In the genomic region with DNA sequence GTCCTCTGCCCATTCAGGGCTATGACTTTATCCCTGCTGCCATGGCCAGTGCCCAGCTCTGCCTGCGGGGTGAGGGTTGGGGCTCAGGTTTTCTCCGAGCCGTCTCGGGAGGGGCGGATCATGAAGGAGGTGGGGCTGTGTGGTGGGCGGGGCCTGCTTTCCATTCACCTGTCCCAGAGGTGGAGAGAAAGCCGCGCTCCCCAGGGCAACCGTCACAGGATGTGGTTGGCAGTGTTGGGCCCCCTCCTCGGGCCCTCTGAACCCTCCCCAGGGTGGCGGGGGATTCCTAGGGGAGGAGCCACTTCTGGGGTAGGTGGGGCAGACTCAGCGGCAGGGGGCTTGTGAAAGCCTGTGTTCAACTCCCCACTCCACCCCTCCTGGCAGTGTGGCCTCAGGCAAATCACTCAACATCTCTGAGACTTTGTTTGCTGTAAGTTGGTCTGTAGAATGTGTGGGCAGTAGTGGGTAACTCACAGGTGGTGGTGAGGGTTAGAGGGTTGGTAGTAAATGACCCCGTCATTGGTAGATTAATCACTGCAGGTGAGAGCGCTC, we compare ENCODE assay signal across 1 cellular context.
A peak's percentile ranks its signal among the peaks of the same experiment; 100 is the strongest.
TF ChIP-seq lines count a peak whose summit lies in the region.

No MANE protein-coding gene starts in this region.

TF ChIP-seq in H1, 55 proteins besides CTCF, POLR2A, EP300 and RAD21:
- TF ChIP-seq ASH2L (IDR thresholded peaks at IDR 0.05; ENCODE audit: low read length) (peak; percentile 17), EZH2 (IDR thresholded peaks at IDR 0.05; ENCODE audit: low read depth, low read length, severe bottlenecking) (no peak), TAF7 (optimal IDR thresholded peaks at IDR 0.05; ENCODE audit: borderline replicate concordance, low read depth, low read length) (no peak), KDM1A (IDR thresholded peaks at IDR 0.05; ENCODE audit: borderline replicate concordance, low read length) (peak; percentile 31; the same call in 1 of the 2 replicates)
